In the genomic region with DNA sequence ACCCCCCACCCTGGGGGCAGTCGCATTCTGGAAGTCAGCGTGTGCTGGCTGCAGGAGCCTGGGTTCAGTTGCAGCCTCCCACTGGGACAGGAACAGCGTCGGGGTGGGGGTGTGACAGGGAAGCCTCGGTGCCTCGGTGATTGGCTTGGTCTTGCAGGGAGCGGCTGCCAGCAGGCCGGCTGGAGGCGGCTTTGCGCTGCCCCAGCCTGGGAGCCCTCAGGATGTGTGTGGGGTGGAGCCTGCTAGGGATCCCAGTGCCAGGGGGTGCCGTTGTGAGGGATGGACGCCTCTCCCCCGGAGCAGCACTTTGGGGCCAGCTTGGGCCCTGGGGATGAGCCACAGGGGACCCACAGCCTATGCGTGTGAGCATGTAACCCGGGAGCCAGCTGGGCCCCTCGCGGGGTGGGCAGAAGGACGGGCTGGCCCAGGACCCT, we compare ENCODE assay signal across 9 cellular contexts.
A peak's percentile ranks its signal among the peaks of the same experiment; 100 is the strongest.
DNase-seq lines count a peak whose midpoint lies in the region; ATAC-seq, FAIRE-seq and TF ChIP-seq lines count a peak whose summit lies in the region.
"Had no signal": no experiment of that assay in that cellular context is flagged by ENCODE, and none has a peak within 500 bp of the region (broad histone marks: within the 10 kb centered on the region; RNA-seq: fewer than 3 reads in every experiment).

No MANE protein-coding gene starts in this region.

- H2AFZ ChIP-seq in MM.1S (ENCODE audit: low read length): peak overlapping the region; percentile 49; the same call in 1 of the 2 replicates

- FAIRE-seq in kidney (lab: Jason Lieb, UNC) (no peak), small intestine (lab: Jason Lieb, UNC) (no peak)
- FAIRE-seq: endometrium had no signal

- H3K9me3 ChIP-seq in MM.1S (replicated peaks; ENCODE audit: insufficient read depth, low read length): no peaks in the 10 kb centered on the region
- H3K9me3 ChIP-seq in kidney (ENCODE audit: control insufficient read depth in 1 of 2, low read length in 2 of 2): no peaks in the 10 kb centered on the region
- H3K9me3 ChIP-seq in small intestine (ENCODE audit: control insufficient read depth, low read depth): no peaks in the 10 kb centered on the region

- H3K36me3 Mint-ChIP-seq in activated T-helper 17 cell treated with anti-CD3 and anti-CD28 coated beads, Interleukin-2, amount 50 U/mL, for 72 hours (ENCODE audit: low read depth): no peaks in the 10 kb centered on the region

- no peaks in the 10 kb centered on the region for H3K27me3 ChIP-seq in MM.1S (replicated peaks; ENCODE audit: insufficient read depth, low read length)
- H3K27me3 ChIP-seq in small intestine (ENCODE audit: control insufficient read depth in 2 of 2, insufficient read depth in 2 of 2, low read length in 2 of 2): no peaks in the 10 kb centered on the region

- H3K36me3 ChIP-seq in MM.1S (replicated peaks; ENCODE audit: insufficient read depth, low read length) (no peaks in the 10 kb centered on the region), kidney (ENCODE audit: control insufficient read depth in 1 of 2, insufficient read depth in 2 of 2, low read length in 2 of 2) (peaks cover 0 to under 1% of the 10 kb centered on the region in 2 donors), small intestine (ENCODE audit: control insufficient read depth in 2 of 2, insufficient read depth in 2 of 2, low read length in 2 of 2) (no peaks in the 10 kb centered on the region)

- no peaks in the 10 kb centered on the region for H3K9me3 Mint-ChIP-seq in activated T-helper 17 cell treated with anti-CD3 and anti-CD28 coated beads, Interleukin-2, amount 50 U/mL, for 72 hours

- WGBS in small intestine, 3 donors: 19 to 32% (median 28%) methylated on average over 18 of the region's 18 CpGs

- peaks cover 17% of the 10 kb centered on the region for H3K4me1 ChIP-seq in MM.1S (ENCODE audit: low read length)
- peaks cover 25 to 29% of the 10 kb centered on the region in 2 donors for H3K4me1 ChIP-seq in kidney (ENCODE audit: control insufficient read depth in 1 of 2, insufficient read depth in 1 of 2, low read depth in 1 of 2, low read length in 2 of 2)
- peaks cover 3% of the 10 kb centered on the region in 2 donors for H3K4me1 ChIP-seq in small intestine (ENCODE audit: control insufficient read depth in 2 of 2, insufficient read depth in 1 of 2, low read depth in 1 of 2, low read length in 1 of 2)

- peaks cover 9% of the 10 kb centered on the region; the same call in 1 of the 2 replicates for H3F3A ChIP-seq in MM.1S (ENCODE audit: insufficient read depth, low read length)

- H3K79me2 ChIP-seq in MM.1S (ENCODE audit: low read length): peaks cover 34% of the 10 kb centered on the region

- peak overlapping the region; percentile 64; the same call in 1 of the 2 replicates for H3K4me3 ChIP-seq in MM.1S (ENCODE audit: low read length)
- H3K4me3 ChIP-seq in kidney (ENCODE audit: low read length in 2 of 2): peak overlapping the region; percentile 34 to 56
- H3K4me3 ChIP-seq in small intestine (ENCODE audit: low read depth in 1 of 2, low read length in 2 of 2): no peak overlapping the region

- H3K9me2 ChIP-seq in MM.1S (replicated peaks; ENCODE audit: insufficient read depth, low read length): no peaks in the 10 kb centered on the region

- H3K27ac ChIP-seq in MM.1S (ENCODE audit: low read length): no peak overlapping the region; the same call in 1 of the 2 replicates
- H3K27ac ChIP-seq in caudate nucleus (ENCODE audit: low read depth, low read length): peak overlapping the region; percentile 88
- H3K27ac ChIP-seq in kidney (ENCODE audit: low read depth in 2 of 2, low read length in 2 of 2): peak overlapping the region; percentile 78 to 88
- peak overlapping the region in 1 of 2 donors; percentile 89 for H3K27ac ChIP-seq in small intestine (ENCODE audit: low read depth in 1 of 2, low read length in 1 of 2)

- H3K27ac Mint-ChIP-seq in activated T-helper 17 cell treated with anti-CD3 and anti-CD28 coated beads, Interleukin-2, amount 50 U/mL, for 72 hours: no peak overlapping the region

- TF ChIP-seq CTCF in MM.1S (IDR thresholded peaks at IDR 0.05; ENCODE audit: low read length) (no peak), kidney (IDR thresholded peaks at IDR 0.05; ENCODE audit: borderline replicate concordance, extremely low read depth, insufficient read depth) (no peak)

- H3K4me1 Mint-ChIP-seq in activated T-helper 17 cell treated with anti-CD3 and anti-CD28 coated beads, Interleukin-2, amount 50 U/mL, for 72 hours: peaks cover 11% of the 10 kb centered on the region

- ATAC-seq in GM21723 (IDR thresholded peaks at IDR 0.05; ENCODE audit: unreplicated experiment): no peak
- ATAC-seq in activated T-helper 17 cell treated with anti-CD3 and anti-CD28 coated beads, Interleukin-2, amount 50 U/mL, for 72 hours (replicated peaks): no peak

- intact Hi-C loops in kidney (cut with DNase I): no loop called here

- H3K9ac ChIP-seq in MM.1S (ENCODE audit: low read length): no peak overlapping the region
- H3K9ac ChIP-seq in kidney (ENCODE audit: low read length in 2 of 2): peak overlapping the region in 1 of 2 donors; percentile 78

- H4K20me1 ChIP-seq in MM.1S (ENCODE audit: insufficient read depth, low read length): no peaks in the 10 kb centered on the region

- no peak overlapping the region for H3K4me3 Mint-ChIP-seq in activated T-helper 17 cell treated with anti-CD3 and anti-CD28 coated beads, Interleukin-2, amount 50 U/mL, for 72 hours

- no peaks in the 10 kb centered on the region for H3K27me3 Mint-ChIP-seq in activated T-helper 17 cell treated with anti-CD3 and anti-CD28 coated beads, Interleukin-2, amount 50 U/mL, for 72 hours

- H3K4me2 ChIP-seq in MM.1S (ENCODE audit: low read depth, low read length): peak overlapping the region; percentile 97; the same call in 1 of the 2 replicates

- peak; percentile 73 for DNase-seq in Ammon's horn (ENCODE audit: low spot score)
- DNase-seq in MM.1S: no peak
- peak in 40 of 61 donors; percentile 16 to 87 (median 52) for DNase-seq in caudate nucleus (lab: John Stamatoyannopoulos, UW)
- DNase-seq in kidney: peak; percentile 94
- DNase-seq in small intestine: peak; percentile 67
- DNase-seq in RKO (ENCODE audit: low spot score): no peak

Comparison
In these comparisons a context has a peak if more than half of its experiments do, and no peak if none do; other contexts are left out.
1. DNase-seq: peak in Ammon's horn (single experiment), caudate nucleus (40 of 61), kidney (single experiment) and small intestine (single experiment); none in MM.1S (single experiment) and RKO (single experiment).
2. H3K4me3 ChIP-seq: peak in MM.1S (single experiment) and kidney (2 of 2); none in small intestine (0 of 2).